In genomic region chr14:74891870-74892269, GRCh38 we compare ENCODE assay signal across 1 cellular context.
TF ChIP-seq lines count a peak whose summit lies in the region.

No MANE protein-coding gene starts in this region.

TF ChIP-seq in IMR-90, 13 proteins besides CTCF, POLR2A, EP300 and RAD21:
- TF ChIP-seq NFE2L2 (IDR thresholded peaks at IDR 0.05; ENCODE audit: low read depth, low read length) (no peak), CEBPB (IDR thresholded peaks at IDR 0.05; ENCODE audit: low read depth, low read length) (no peak), MAFK (IDR thresholded peaks at IDR 0.05; ENCODE audit: low read depth, low read length) (no peak), SMC3 (IDR thresholded peaks at IDR 0.05; ENCODE audit: low read depth, low read length) (no peak), RFX5 (IDR thresholded peaks at IDR 0.05; ENCODE audit: low read depth, low read length) (no peak), BHLHE40 (IDR thresholded peaks at IDR 0.05; ENCODE audit: low read depth, low read length) (no peak), MXI1 (IDR thresholded peaks at IDR 0.05; ENCODE audit: borderline replicate concordance, low read depth, low read length) (no peak), MAZ (IDR thresholded peaks at IDR 0.05; ENCODE audit: borderline replicate concordance, low read depth, low read length) (no peak), CHD1 (IDR thresholded peaks at IDR 0.05; ENCODE audit: low read depth, low read length) (no peak), FOS (IDR thresholded peaks at IDR 0.05; ENCODE audit: low read depth, low read length) (no peak), RCOR1 (IDR thresholded peaks at IDR 0.05; ENCODE audit: insufficient replicate concordance, low read length) (no peak)
- TF ChIP-seq, protein P1, sequence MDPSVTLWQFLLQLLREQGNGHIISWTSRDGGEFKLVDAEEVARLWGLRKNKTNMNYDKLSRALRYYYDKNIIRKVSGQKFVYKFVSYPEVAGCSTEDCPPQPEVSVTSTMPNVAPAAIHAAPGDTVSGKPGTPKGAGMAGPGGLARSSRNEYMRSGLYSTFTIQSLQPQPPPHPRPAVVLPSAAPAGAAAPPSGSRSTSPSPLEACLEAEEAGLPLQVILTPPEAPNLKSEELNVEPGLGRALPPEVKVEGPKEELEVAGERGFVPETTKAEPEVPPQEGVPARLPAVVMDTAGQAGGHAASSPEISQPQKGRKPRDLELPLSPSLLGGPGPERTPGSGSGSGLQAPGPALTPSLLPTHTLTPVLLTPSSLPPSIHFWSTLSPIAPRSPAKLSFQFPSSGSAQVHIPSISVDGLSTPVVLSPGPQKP (IDR thresholded peaks at IDR 0.05; ENCODE audit: borderline replicate concordance, low read depth, low read length) = no peak
- TF ChIP-seq, protein P2, sequence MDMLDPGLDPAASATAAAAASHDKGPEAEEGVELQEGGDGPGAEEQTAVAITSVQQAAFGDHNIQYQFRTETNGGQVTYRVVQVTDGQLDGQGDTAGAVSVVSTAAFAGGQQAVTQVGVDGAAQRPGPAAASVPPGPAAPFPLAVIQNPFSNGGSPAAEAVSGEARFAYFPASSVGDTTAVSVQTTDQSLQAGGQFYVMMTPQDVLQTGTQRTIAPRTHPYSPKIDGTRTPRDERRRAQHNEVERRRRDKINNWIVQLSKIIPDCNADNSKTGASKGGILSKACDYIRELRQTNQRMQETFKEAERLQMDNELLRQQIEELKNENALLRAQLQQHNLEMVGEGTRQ (IDR thresholded peaks at IDR 0.05; ENCODE audit: low read depth, low read length) = no peak
